Comparison of ENCODE assay signal across 20 cellular contexts in the genomic region with DNA sequence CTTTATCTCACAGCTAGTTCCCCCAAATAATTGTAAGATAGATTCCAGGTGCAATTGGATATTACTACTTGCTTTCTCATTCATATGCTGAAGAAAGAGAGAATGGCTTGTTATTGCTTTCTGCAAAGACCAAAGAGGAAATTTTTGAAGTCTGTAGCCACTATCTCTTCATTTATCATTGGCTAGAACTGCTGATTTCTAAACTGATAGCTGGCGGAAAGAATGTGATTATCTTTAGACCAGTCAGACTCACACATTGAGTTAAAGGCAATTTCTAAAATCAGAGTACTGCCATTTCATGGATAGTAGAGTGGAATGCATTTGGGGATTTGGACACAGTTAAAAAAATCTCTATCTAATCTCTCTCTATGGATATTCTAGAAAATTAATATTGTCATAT. TPM values are rescaled to one million over a fixed set of nuclear protein-coding genes. Genes with fewer than 3 reads are reported as not detected.
DNase-seq lines count a peak whose midpoint lies in the region; ATAC-seq and TF ChIP-seq lines count a peak whose summit lies in the region.
"Had no signal": no experiment of that assay in that cellular context is flagged by ENCODE, and none has a peak within 500 bp of the region (broad histone marks: within the 10 kb centered on the region; RNA-seq: fewer than 3 reads in every experiment).

No MANE protein-coding gene starts in this region.

- TF ChIP-seq CTCF in CD8-positive, alpha-beta T cell (IDR thresholded peaks at IDR 0.05): no peak
- TF ChIP-seq CTCF in endodermal cell (conservative IDR thresholded peaks at IDR 0.05) (no peak), nephron progenitor cell (IDR thresholded peaks at IDR 0.05) (no peak)

- H3K9me3 ChIP-seq in CD8-positive, alpha-beta T cell (ENCODE audit: low read length): no peaks in the 10 kb centered on the region
- H3K9me3 ChIP-seq in T-helper 17 cell (ENCODE audit: control insufficient read depth, low read length, poor library complexity, severe bottlenecking) (no peaks in the 10 kb centered on the region), endodermal cell (ENCODE audit: control insufficient read depth, low read length) (peaks cover 16% of the 10 kb centered on the region)
- H3K9me3 ChIP-seq in naive thymus-derived CD4-positive, alpha-beta T cell (ENCODE audit: control insufficient read depth in 2 of 3, low read length in 3 of 3): no peaks in the 10 kb centered on the region

- DNase-seq in CD8-positive, alpha-beta T cell: no peak
- DNase-seq in T-helper 17 cell (no peak), endodermal cell (no peak), nephron progenitor cell (no peak)
- no peak for DNase-seq in naive thymus-derived CD4-positive, alpha-beta T cell
- DNase-seq: C1 segment of cervical spinal cord; CD8-positive, alpha-beta memory T cell; DMS 273 treated with DMSO at 0.1 percent for 48 hours; DMS79; EL; GDM1; GM23248; H7; HCEC 1CT had no signal

- H3K36me3 ChIP-seq in CD8-positive, alpha-beta T cell (ENCODE audit: insufficient read depth, low read length): no peaks in the 10 kb centered on the region
- H3K36me3 ChIP-seq in endodermal cell (ENCODE audit: control insufficient read depth, insufficient read depth, low read length): no peaks in the 10 kb centered on the region
- H3K36me3 ChIP-seq in naive thymus-derived CD4-positive, alpha-beta T cell (ENCODE audit: control insufficient read depth in 2 of 3, insufficient read depth in 3 of 3, low read length in 3 of 3): no peaks in the 10 kb centered on the region

- H3K4me3 ChIP-seq in CD8-positive, alpha-beta T cell (ENCODE audit: low read depth, low read length): no peak overlapping the region
- H3K4me3 ChIP-seq in endodermal cell (ENCODE audit: low read length): peak overlapping the region; percentile 36
- H3K4me3 ChIP-seq in naive thymus-derived CD4-positive, alpha-beta T cell (ENCODE audit: low read length): no peak overlapping the region
- H3K4me3 ChIP-seq: GM12878, GM23248 had no signal

- peaks cover 47% of the 10 kb centered on the region for H3K4me1 Mint-ChIP-seq in CD8-positive, alpha-beta T cell (ENCODE audit: low read depth)
- H3K4me1 Mint-ChIP-seq in T-helper 17 cell (peaks cover 19% of the 10 kb centered on the region), endodermal cell (peaks cover 5% of the 10 kb centered on the region), nephron progenitor cell (no peaks in the 10 kb centered on the region)
- peaks cover 24 to 66% (median 43%) of the 10 kb centered on the region in 7 donors for H3K4me1 Mint-ChIP-seq in naive thymus-derived CD4-positive, alpha-beta T cell

- CTCF ChIA-PET in CD8-positive, alpha-beta T cell (lab: Charles Lee): no interaction called here
- CTCF ChIA-PET in naive thymus-derived CD4-positive, alpha-beta T cell (lab: Charles Lee): no interaction called here

- H3K27ac Mint-ChIP-seq in CD8-positive, alpha-beta T cell: peak overlapping the region; percentile 25
- H3K27ac Mint-ChIP-seq in T-helper 17 cell (peak overlapping the region; percentile 86), endodermal cell (no peak overlapping the region), nephron progenitor cell (no peak overlapping the region)
- H3K27ac Mint-ChIP-seq in naive thymus-derived CD4-positive, alpha-beta T cell: peak overlapping the region in 5 of 9 donors; percentile 13 to 77 (median 21)

- H3K27me3 ChIP-seq in CD8-positive, alpha-beta T cell (ENCODE audit: insufficient read depth, low read length): no peaks in the 10 kb centered on the region
- H3K27me3 ChIP-seq in endodermal cell (ENCODE audit: control insufficient read depth, insufficient read depth, low read length, poor library complexity, severe bottlenecking): no peaks in the 10 kb centered on the region
- no peaks in the 10 kb centered on the region for H3K27me3 ChIP-seq in naive thymus-derived CD4-positive, alpha-beta T cell (ENCODE audit: control insufficient read depth in 2 of 2, insufficient read depth in 2 of 2, low read length in 2 of 2)

- no peak overlapping the region for H3K27ac ChIP-seq in CD8-positive, alpha-beta T cell (ENCODE audit: low read depth, low read length)
- no peak overlapping the region for H3K27ac ChIP-seq in endodermal cell (ENCODE audit: low read depth, low read length)
- no peak overlapping the region for H3K27ac ChIP-seq in naive thymus-derived CD4-positive, alpha-beta T cell (ENCODE audit: low read depth, low read length)
- H3K27ac ChIP-seq: GM23248 had no signal

- ATAC-seq in CD8-positive, alpha-beta T cell: no peak
- ATAC-seq in T-helper 17 cell (no peak), esophagus mucosa (no peak), SK-N-SH treated with all-trans-retinoic acid at 6 μM for 48 hours (no peak)
- ATAC-seq in naive thymus-derived CD4-positive, alpha-beta T cell: no peak
- ATAC-seq: GM12878 had no signal

- H3K27me3 Mint-ChIP-seq in CD8-positive, alpha-beta T cell (ENCODE audit: low read depth): no peaks in the 10 kb centered on the region
- no peaks in the 10 kb centered on the region for H3K27me3 Mint-ChIP-seq in T-helper 17 cell
- no peaks in the 10 kb centered on the region for H3K27me3 Mint-ChIP-seq in endodermal cell (ENCODE audit: insufficient read depth)
- H3K27me3 Mint-ChIP-seq in naive thymus-derived CD4-positive, alpha-beta T cell: no peaks in the 10 kb centered on the region
- no peaks in the 10 kb centered on the region for H3K27me3 Mint-ChIP-seq in nephron progenitor cell (ENCODE audit: low read depth, poor library complexity)
- H3K27me3 Mint-ChIP-seq: CD8-positive, alpha-beta memory T cell had no signal

- peaks cover 26% of the 10 kb centered on the region for H3K4me1 ChIP-seq in CD8-positive, alpha-beta T cell (ENCODE audit: insufficient read depth, low read length)
- H3K4me1 ChIP-seq in endodermal cell (ENCODE audit: control insufficient read depth, insufficient read depth, low read length): no peaks in the 10 kb centered on the region
- H3K4me1 ChIP-seq in naive thymus-derived CD4-positive, alpha-beta T cell (ENCODE audit: control insufficient read depth in 2 of 2, insufficient read depth in 2 of 2, low read length in 2 of 2): peaks cover 17 to 31% of the 10 kb centered on the region in 2 donors

- peaks cover 3% of the 10 kb centered on the region for H3K9me3 Mint-ChIP-seq in CD8-positive, alpha-beta T cell
- H3K9me3 Mint-ChIP-seq in endodermal cell (peaks cover 10% of the 10 kb centered on the region), nephron progenitor cell (no peaks in the 10 kb centered on the region)
- H3K9me3 Mint-ChIP-seq in naive thymus-derived CD4-positive, alpha-beta T cell: peaks cover 0 to 18% (median 3%) of the 10 kb centered on the region in 11 donors

- intact Hi-C loops in CD8-positive, alpha-beta T cell (cut with DNase I, micrococcal nuclease): loop anchor here in 1 of 2 experiments (5.0 kb wide), 1 partner anchor 58 kb away; no protein-coding TSS in a partner anchor
- intact Hi-C loops in naive thymus-derived CD4-positive, alpha-beta T cell (cut with micrococcal nuclease): loop anchor here (2.0 to 5.0 kb wide), 5 partner anchors 14 to 733 kb away; partner anchors contain the start of gene UBA6 (in 1 of the 2)

- no peak overlapping the region for H3K9ac ChIP-seq in endodermal cell (ENCODE audit: extremely low read depth, low read length, poor library complexity, severe bottlenecking)
- H3K9ac ChIP-seq: GM23248 had no signal

- POLR2A ChIA-PET in CD8-positive, alpha-beta T cell (lab: Charles Lee): no interaction called here
- POLR2A ChIA-PET in naive thymus-derived CD4-positive, alpha-beta T cell (lab: Charles Lee): no interaction called here

- no peaks in the 10 kb centered on the region for H3K36me3 Mint-ChIP-seq in CD8-positive, alpha-beta T cell
- no peaks in the 10 kb centered on the region for H3K36me3 Mint-ChIP-seq in T-helper 17 cell (ENCODE audit: low read depth)
- peaks cover 10% of the 10 kb centered on the region for H3K36me3 Mint-ChIP-seq in endodermal cell (ENCODE audit: low read depth)
- H3K36me3 Mint-ChIP-seq in naive thymus-derived CD4-positive, alpha-beta T cell: peaks cover 0 to 23% (median 3%) of the 10 kb centered on the region in 5 donors
- H3K36me3 Mint-ChIP-seq in nephron progenitor cell (ENCODE audit: low read depth): no peaks in the 10 kb centered on the region

- WGBS in endodermal cell (ENCODE audit: insufficient coverage in 1 of 2, insufficient read length in 1 of 2), 2 experiments: 79% methylated on average over 1 of the region's 1 CpG; no CpG with 5 or more reads in 1 of the 2 experiments

- peak overlapping the region; percentile 7 for H3K4me3 Mint-ChIP-seq in CD8-positive, alpha-beta T cell
- H3K4me3 Mint-ChIP-seq in T-helper 17 cell (no peak overlapping the region), endodermal cell (no peak overlapping the region), nephron progenitor cell (no peak overlapping the region)
- H3K4me3 Mint-ChIP-seq in naive thymus-derived CD4-positive, alpha-beta T cell: peak overlapping the region in 5 of 10 donors; percentile 17 to 62 (median 34)

TF ChIP-seq in SK-N-SH treated with all-trans-retinoic acid at 6 μM for 48 hours, 23 proteins besides CTCF, POLR2A, EP300 and RAD21:
- TF ChIP-seq ZFP30 (CRISPR knock-in tag; IDR thresholded peaks at IDR 0.05): no peak
- TF ChIP-seq CSDC2 (CRISPR knock-in tag; IDR thresholded peaks at IDR 0.05): no peak
- TF ChIP-seq ZC3H10 (CRISPR knock-in tag; IDR thresholded peaks at IDR 0.05): no peak
- no peak for TF ChIP-seq PATZ1 (CRISPR knock-in tag; IDR thresholded peaks at IDR 0.05; ENCODE audit: borderline replicate concordance)

RNA-seq across cellular contexts. Expression of gene TMPRSS11E, which starts 12.4 kb away (rescaled TPM):
- total RNA-seq in CD8-positive, alpha-beta T cell: not detected
- total RNA-seq in T-helper 17 cell (not detected), endodermal cell (10 to 100 TPM in 1 of 2 donors, 1 to 10 TPM in 1; 4.4 to 11.1 TPM), esophagus mucosa (120 TPM)
- polyA plus RNA-seq in endodermal cell (2013, experiment 1 of 2): 1.5 TPM
- 1.4 TPM for polyA plus RNA-seq in endodermal cell (2013, experiment 2 of 2)
- not detected for total RNA-seq in naive thymus-derived CD4-positive, alpha-beta T cell
- not detected for polyA plus RNA-seq in naive thymus-derived CD4-positive, alpha-beta T cell
- total RNA-seq: A172, A673, GM12878, GM23248 had no signal
- polyA plus RNA-seq: BJ; CD8-positive, alpha-beta memory T cell; GM12878; GM23248 had no signal

Comparison
In these comparisons a context has a peak if more than half of its experiments do, and no peak if none do; other contexts are left out.
1. H3K27ac Mint-ChIP-seq: peak in CD8-positive, alpha-beta T cell (single experiment), T-helper 17 cell (single experiment) and naive thymus-derived CD4-positive, alpha-beta T cell (5 of 9); none in endodermal cell (single experiment) and nephron progenitor cell (single experiment).